In the genomic region with DNA sequence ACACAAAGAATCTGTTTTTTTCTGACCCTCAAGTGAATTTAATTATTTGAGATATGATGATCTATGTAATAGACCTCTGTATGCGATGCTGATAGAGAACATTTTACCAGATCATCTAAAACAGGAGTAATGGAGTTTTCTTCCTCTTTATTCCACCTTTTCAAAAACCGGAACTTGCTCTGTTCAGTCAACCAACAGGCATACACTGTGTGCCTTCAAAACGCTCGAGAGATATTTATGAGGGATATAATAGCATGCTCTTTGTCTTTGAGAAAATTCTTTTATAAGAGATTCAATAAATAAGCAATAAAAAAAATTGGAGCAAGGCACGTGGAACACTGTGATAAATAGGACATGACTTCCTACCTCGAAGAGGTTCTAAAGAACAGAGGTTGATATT, we compare ENCODE assay signal across 11 cellular contexts. TPM values are rescaled to one million over a fixed set of nuclear protein-coding genes. Genes with fewer than 3 reads are reported as not detected.
DNase-seq lines count a peak whose midpoint lies in the region; ATAC-seq and TF ChIP-seq lines count a peak whose summit lies in the region.
"Had no signal": no experiment of that assay in that cellular context is flagged by ENCODE, and none has a peak within 500 bp of the region (broad histone marks: within the 10 kb centered on the region; RNA-seq: fewer than 3 reads in every experiment).

No MANE protein-coding gene starts in this region.

- H3K36me3 Mint-ChIP-seq in stimulated activated naive B cell treated with anti-CD40 and anti-IgM and Interleukin-4, amounts not matched to agents 10 μg/mL and 1 μg/mL and 100 μg/mL, for 72 hours = no peaks in the 10 kb centered on the region

- H3K9me3 Mint-ChIP-seq in stimulated activated naive B cell treated with anti-CD40 and anti-IgM and Interleukin-4, amounts not matched to agents 10 μg/mL and 1 μg/mL and 100 μg/mL, for 72 hours = no peaks in the 10 kb centered on the region

- peak; percentile 71; the same call in 1 of the 2 replicates for ATAC-seq in PC-3
- ATAC-seq in stimulated activated naive B cell treated with anti-CD40 and anti-IgM and Interleukin-4, amounts not matched to agents 10 μg/mL and 1 μg/mL and 100 μg/mL, for 72 hours (replicated peaks) = peak in 1 of 2 donors; percentile 23
- no peak for ATAC-seq in HG03378 (IDR thresholded peaks at IDR 0.05; ENCODE audit: unreplicated experiment)

- H3K27ac Mint-ChIP-seq in stimulated activated naive B cell treated with anti-CD40 and anti-IgM and Interleukin-4, amounts not matched to agents 10 μg/mL and 1 μg/mL and 100 μg/mL, for 72 hours = no peak overlapping the region

- H3K4me1 ChIP-seq in PC-3 (ENCODE audit: insufficient read depth, low read length) (peaks cover 16% of the 10 kb centered on the region), esophagus squamous epithelium (peaks cover 0 to 30% (median 0%) of the 10 kb centered on the region in 3 donors), tibial nerve (peaks cover 0 to 6% (median 0%) of the 10 kb centered on the region in 4 donors)

- H2AFZ ChIP-seq in PC-3 (ENCODE audit: low read length) = peak overlapping the region; percentile 88
- H2AFZ ChIP-seq: parathyroid adenoma had no signal

- CTCF ChIA-PET in PC-3 (lab: Charles Lee) = no interaction called here

- no peaks in the 10 kb centered on the region for H3F3A ChIP-seq in PC-3 (ENCODE audit: low read length, unreplicated experiment)

- H3K4me1 Mint-ChIP-seq in stimulated activated naive B cell treated with anti-CD40 and anti-IgM and Interleukin-4, amounts not matched to agents 10 μg/mL and 1 μg/mL and 100 μg/mL, for 72 hours = peaks cover 14 to 22% of the 10 kb centered on the region in 2 donors

- H3K27ac ChIP-seq in PC-3 (ENCODE audit: low read length) (no peak overlapping the region), esophagus squamous epithelium (peak overlapping the region in 3 of 4 donors; percentile 9 to 63 (median 57)), tibial nerve (peak overlapping the region in 2 of 4 donors; percentile 54 to 68)
- H3K27ac ChIP-seq: parathyroid adenoma had no signal

- H4K20me1 ChIP-seq in PC-3 (ENCODE audit: low read length) = no peaks in the 10 kb centered on the region

- intact Hi-C loops in PC-3 (cut with micrococcal nuclease) = loop anchor here (10.0 kb wide), 1 partner anchor 46 kb away; no protein-coding TSS in a partner anchor
- intact Hi-C loops in esophagus squamous epithelium (cut with DNase I) = no loop called here

- H3K36me3 ChIP-seq in PC-3 (ENCODE audit: low read depth, low read length) (no peaks in the 10 kb centered on the region), esophagus squamous epithelium (no peaks in the 10 kb centered on the region), tibial nerve (no peaks in the 10 kb centered on the region)

- no TSS peak for BruUV-seq in PC-3 (replicated peaks; lab: Mats Ljungman, UMichigan)

- H3K27me3 Mint-ChIP-seq in stimulated activated naive B cell treated with anti-CD40 and anti-IgM and Interleukin-4, amounts not matched to agents 10 μg/mL and 1 μg/mL and 100 μg/mL, for 72 hours = peaks cover 0 to 5% of the 10 kb centered on the region in 2 donors

- TF ChIP-seq EP300 in tibial nerve (IDR thresholded peaks at IDR 0.05) = no peak

- POLR2A ChIA-PET in PC-3 (lab: Charles Lee; ENCODE audit: unreplicated experiment) = no interaction called here

- TF ChIP-seq CTCF in PC-3 (conservative IDR thresholded peaks at IDR 0.05; ENCODE audit: low read depth, low read length) (no peak), esophagus squamous epithelium (IDR thresholded peaks at IDR 0.05) (no peak), tibial nerve (IDR thresholded peaks at IDR 0.05) (no peak)

- no peaks in the 10 kb centered on the region for H3K79me2 ChIP-seq in PC-3 (ENCODE audit: low read length)
- H3K79me2 ChIP-seq: parathyroid adenoma had no signal

- DNase-seq in SIG-M5 treated with dmso at 0.1 percent for 504 hours (lab: John Stamatoyannopoulos, UW; ENCODE audit: unreplicated experiment) (peak; percentile 14), SIG-M5 (lab: John Stamatoyannopoulos, UW) (no peak), PC-3 (no peak), esophagus squamous epithelium (lab: John Stamatoyannopoulos, UW) (no peak), tibial nerve (ENCODE audit: low spot score in 2 of 2) (no peak), NCI-H82 treated with DMSO at 0.1 percent for 48 hours (lab: John Stamatoyannopoulos, UW; ENCODE audit: unreplicated experiment) (no peak)
- DNase-seq in stimulated activated naive B cell treated with anti-CD40 and anti-IgM and Interleukin-4, amounts not matched to agents 10 μg/mL and 1 μg/mL and 100 μg/mL, for 72 hours = no peak
- DNase-seq: amniotic stem cell, H9 had no signal

- H3K9me3 ChIP-seq in PC-3 (ENCODE audit: low read length) (no peaks in the 10 kb centered on the region), esophagus squamous epithelium (no peaks in the 10 kb centered on the region), tibial nerve (no peaks in the 10 kb centered on the region)

- no peak for TF ChIP-seq POLR2A in esophagus squamous epithelium (IDR thresholded peaks at IDR 0.05)
- TF ChIP-seq POLR2A in tibial nerve (IDR thresholded peaks at IDR 0.05) = no peak

- 23 to 45% methylated on average over 6 of the region's 6 CpGs for whole genome bisulfite sequencing in esophagus squamous epithelium, 2 donors
- WGBS in tibial nerve, 2 donors = 12 to 40% methylated on average over 6 of the region's 6 CpGs

- H3K27me3 ChIP-seq in PC-3 (ENCODE audit: low read length) (no peaks in the 10 kb centered on the region), esophagus squamous epithelium (no peaks in the 10 kb centered on the region), tibial nerve (peaks cover 0 to 6% of the 10 kb centered on the region in 2 donors)

- peak overlapping the region; percentile 85 for H3K4me2 ChIP-seq in PC-3 (ENCODE audit: low read length)

- peak overlapping the region; percentile 52 to 60 for H3K4me3 Mint-ChIP-seq in stimulated activated naive B cell treated with anti-CD40 and anti-IgM and Interleukin-4, amounts not matched to agents 10 μg/mL and 1 μg/mL and 100 μg/mL, for 72 hours
- H3K4me3 Mint-ChIP-seq: H9 had no signal

- H3K9ac ChIP-seq in PC-3 (ENCODE audit: low read length) = no peak overlapping the region
- H3K9ac ChIP-seq: parathyroid adenoma had no signal

- H3K4me3 ChIP-seq in PC-3 (ENCODE audit: low read length) (peak overlapping the region; percentile 62), esophagus squamous epithelium (peak overlapping the region in 1 of 4 donors; percentile 31), tibial nerve (no peak overlapping the region)

- H3K9me2 ChIP-seq in PC-3 (replicated peaks; ENCODE audit: low read length) = no peaks in the 10 kb centered on the region

RNA-seq across cellular contexts. Expression of a gene that starts 2.0 kb away (rescaled TPM):
- not detected in 2 replicates for total RNA-seq in PC-3 (2014; rRNA removed)
- not detected for total RNA-seq in esophagus squamous epithelium
- total RNA-seq in tibial nerve = not detected
- total RNA-seq: H9 had no signal
